In genomic region chr7:48279420-48279819, GRCh38 we compare ENCODE assay signal across 26 cellular contexts.
"Had no signal": no experiment of that assay in that cellular context is flagged by ENCODE, and none has a peak within 500 bp of the region (broad histone marks: within the 10 kb centered on the region; RNA-seq: fewer than 3 reads in every experiment).

No MANE protein-coding gene starts in this region.

- H3K9me3 Mint-ChIP-seq: nephron; neural progenitor cell; stimulated activated naive CD8-positive, alpha-beta T cell treated with anti-CD3 and anti-CD28 coated beads, Interleukin-15, amount 100 ng/mL, for 72 hours had no signal

- H3K27ac Mint-ChIP-seq: immature natural killer cell; naive thymus-derived CD4-positive, alpha-beta T cell; nephron; neural progenitor cell; stimulated activated naive CD8-positive, alpha-beta T cell treated with anti-CD3 and anti-CD28 coated beads, Interleukin-15, amount 100 ng/mL, for 72 hours had no signal

- H3K27me3 ChIP-seq: neural progenitor cell, right atrium auricular region, suprapubic skin, transverse colon, vagina had no signal

- H3K4me2 ChIP-seq: neural progenitor cell, smooth muscle cell had no signal

- H3K36me3 Mint-ChIP-seq: immature natural killer cell, neural progenitor cell had no signal

- H3K4me3 ChIP-seq: dorsolateral prefrontal cortex, esophagus muscularis mucosa, lung, neural progenitor cell, prostate gland, right atrium auricular region, smooth muscle cell, suprapubic skin, transverse colon, vagina had no signal

- H3K9me3 ChIP-seq: esophagus muscularis mucosa, prostate gland, right atrium auricular region, suprapubic skin, transverse colon, vagina had no signal

- H3K9ac ChIP-seq: neural progenitor cell had no signal

- H3K4me1 ChIP-seq: esophagus muscularis mucosa, neural progenitor cell, prostate gland, right atrium auricular region, suprapubic skin, transverse colon, vagina had no signal

- H3K36me3 ChIP-seq: esophagus muscularis mucosa, neural progenitor cell, prostate gland, right atrium auricular region, suprapubic skin, transverse colon, vagina had no signal

- ATAC-seq: left lobe of liver; naive thymus-derived CD4-positive, alpha-beta T cell had no signal

- H3K27ac ChIP-seq: dorsolateral prefrontal cortex, esophagus muscularis mucosa, neural progenitor cell, prostate gland, right atrium auricular region, suprapubic skin, transverse colon, vagina had no signal

- DNase-seq: dorsolateral prefrontal cortex; effector CD4-positive, alpha-beta T cell; hypothalamus; immature natural killer cell; kidney; mesendoderm; midbrain; naive thymus-derived CD4-positive, alpha-beta T cell; stimulated activated CD4-positive, alpha-beta T cell treated with anti-CD3 and anti-CD28 coated beads, Interleukin-12 subunit alpha, Interleukin-12 subunit beta, amount 100 ng/mL, for 4 hours; stimulated activated CD4-positive, alpha-beta T cell treated with anti-CD3 and anti-CD28 coated beads, Interleukin-4, amount 100 ng/mL, for 1 hour; stimulated activated CD8-positive, alpha-beta memory T cell treated with anti-CD3 and anti-CD28 coated beads, Interleukin-4, amount 100 ng/mL, for 48 hours; stimulated activated naive CD4-positive, alpha-beta T cell; stimulated activated naive CD8-positive, alpha-beta T cell treated with anti-CD3 and anti-CD28 coated beads, Interleukin-15, amount 100 ng/mL, for 72 hours; transverse colon had no signal

- H2AFZ ChIP-seq: neural progenitor cell had no signal

- H3K4me1 Mint-ChIP-seq: immature natural killer cell; nephron; neural progenitor cell; stimulated activated naive CD8-positive, alpha-beta T cell treated with anti-CD3 and anti-CD28 coated beads, Interleukin-15, amount 100 ng/mL, for 72 hours had no signal

- FAIRE-seq: colon, frontal cortex, kidney had no signal

- H3K4me3 Mint-ChIP-seq: immature natural killer cell; naive thymus-derived CD4-positive, alpha-beta T cell; nephron; neural progenitor cell; stimulated activated naive CD8-positive, alpha-beta T cell treated with anti-CD3 and anti-CD28 coated beads, Interleukin-15, amount 100 ng/mL, for 72 hours had no signal
